14 cellular contexts compared by ENCODE assay signal in the genomic region with DNA sequence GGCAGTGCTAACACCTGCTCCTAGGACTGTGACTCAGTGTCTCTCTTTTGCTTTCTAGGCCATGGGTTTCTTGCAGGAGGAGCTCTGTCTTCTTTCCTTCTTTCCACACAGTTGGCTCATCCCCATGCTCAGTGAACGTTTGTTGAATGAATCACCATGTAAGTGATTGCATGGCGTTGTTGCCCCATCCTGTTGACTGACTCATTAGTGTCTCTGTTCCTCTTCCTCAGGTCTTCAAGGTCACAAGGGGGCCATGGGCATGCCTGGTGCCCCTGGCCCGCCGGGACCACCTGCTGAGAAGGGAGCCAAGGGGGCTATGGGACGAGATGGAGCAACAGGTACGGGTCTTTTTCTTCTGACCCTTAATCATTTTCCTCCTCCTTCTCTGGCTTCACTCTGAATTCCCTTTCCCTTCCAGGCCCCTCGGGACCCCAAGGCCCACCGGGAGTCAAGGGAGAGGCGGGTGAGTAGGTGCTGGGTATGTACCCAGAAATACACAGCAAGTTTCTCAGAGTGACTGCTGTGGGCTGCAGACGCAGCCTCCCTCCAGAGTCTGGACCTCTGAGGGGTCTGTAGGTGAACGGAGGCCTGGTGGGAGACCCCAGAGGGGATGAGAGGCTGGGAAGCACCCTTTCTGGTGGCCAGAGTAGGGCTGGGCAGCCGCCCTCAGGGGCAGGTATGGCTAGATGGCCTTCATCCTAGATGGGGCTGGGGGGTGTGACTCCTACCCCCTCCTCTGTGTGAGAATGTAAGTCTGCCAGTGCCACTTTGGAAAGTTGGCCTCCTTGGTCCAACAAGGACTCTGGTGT. TPM values are rescaled to one million over a fixed set of nuclear protein-coding genes. Genes with fewer than 3 reads are reported as not detected.
DNase-seq lines count a peak whose midpoint lies in the region; ATAC-seq and TF ChIP-seq lines count a peak whose summit lies in the region.
"Had no signal": no experiment of that assay in that cellular context is flagged by ENCODE, and none has a peak within 500 bp of the region (broad histone marks: within the 10 kb centered on the region; RNA-seq: fewer than 3 reads in every experiment).

No MANE protein-coding gene starts in this region.

- H3K36me3 Mint-ChIP-seq in activated CD8-positive, alpha-beta T cell treated with anti-CD3 and anti-CD28 coated beads, Interleukin-2, amount 10 ng/mL, durations not matched to agents 7 days and 5 days (ENCODE audit: low read depth): no peaks in the 10 kb centered on the region

- H3K36me3 ChIP-seq in esophagus muscularis mucosa: no peaks in the 10 kb centered on the region
- no peaks in the 10 kb centered on the region for H3K36me3 ChIP-seq in neuronal stem cell (replicated peaks in 1 of 2; ENCODE audit: control insufficient read depth in 2 of 2, insufficient read depth in 2 of 2, low read length in 2 of 2)
- H3K36me3 ChIP-seq: tibial artery had no signal

- H3K9me3 ChIP-seq in esophagus muscularis mucosa (peaks cover 0 to 10% (median 0%) of the 10 kb centered on the region in 4 donors), neuronal stem cell (replicated peaks in 1 of 2; ENCODE audit: control insufficient read depth in 2 of 2, insufficient read depth in 1 of 2, low read depth in 1 of 2, low read length in 2 of 2) (no peaks in the 10 kb centered on the region)

- H3K18ac ChIP-seq in neuronal stem cell (ENCODE audit: low read length): peak overlapping the region; percentile 35

- no peaks in the 10 kb centered on the region for H3K27me3 Mint-ChIP-seq in activated CD8-positive, alpha-beta T cell treated with anti-CD3 and anti-CD28 coated beads, Interleukin-2, amount 10 ng/mL, durations not matched to agents 7 days and 5 days (ENCODE audit: low read depth)

- H2AK5ac ChIP-seq in neuronal stem cell (ENCODE audit: low read depth, low read length): no peak overlapping the region

- TF ChIP-seq POLR2A in esophagus muscularis mucosa (IDR thresholded peaks at IDR 0.05; ENCODE audit: low read depth): no peak

- no peak overlapping the region for H2BK15ac ChIP-seq in neuronal stem cell (ENCODE audit: low read length)

- no peak overlapping the region for H3K4ac ChIP-seq in neuronal stem cell (ENCODE audit: low read length)

- no peak overlapping the region for H3K27ac Mint-ChIP-seq in activated CD8-positive, alpha-beta T cell treated with anti-CD3 and anti-CD28 coated beads, Interleukin-2, amount 10 ng/mL, durations not matched to agents 7 days and 5 days

- H4K91ac ChIP-seq in neuronal stem cell (ENCODE audit: low read depth, low read length, poor library complexity): no peak overlapping the region

- H3K27ac ChIP-seq in esophagus muscularis mucosa (replicated peaks in 1 of 4) (no peak overlapping the region), neuronal stem cell (replicated peaks; ENCODE audit: low read length) (no peak overlapping the region)
- H3K27ac ChIP-seq: tibial artery had no signal

- CTCF ChIA-PET in activated CD8-positive, alpha-beta T cell treated with anti-CD3 and anti-CD28 coated beads, Interleukin-2, amount 10 ng/mL, durations not matched to agents 7 days and 5 days (lab: Charles Lee): no interaction called here

- no peak overlapping the region for H2AFZ ChIP-seq in neuronal stem cell (ENCODE audit: low read length)

- H2BK12ac ChIP-seq in neuronal stem cell (ENCODE audit: low read length): peak overlapping the region; percentile 25

- H3K4me3 ChIP-seq in esophagus muscularis mucosa (no peak overlapping the region), neuronal stem cell (ENCODE audit: low read length in 2 of 2) (no peak overlapping the region)
- H3K4me3 ChIP-seq: tibial artery had no signal

- no peak overlapping the region for H3K23ac ChIP-seq in neuronal stem cell (ENCODE audit: low read depth, low read length, poor library complexity)

- H3K9me3 Mint-ChIP-seq in activated CD8-positive, alpha-beta T cell treated with anti-CD3 and anti-CD28 coated beads, Interleukin-2, amount 10 ng/mL, durations not matched to agents 7 days and 5 days (ENCODE audit: insufficient read depth): no peaks in the 10 kb centered on the region

- H3K14ac ChIP-seq in neuronal stem cell (ENCODE audit: low read length): no peak overlapping the region

- no peak for TF ChIP-seq CTCF in esophagus muscularis mucosa (IDR thresholded peaks at IDR 0.05)

- H2BK5ac ChIP-seq in neuronal stem cell (ENCODE audit: low read length): no peak overlapping the region

- no peak overlapping the region for H3K9ac ChIP-seq in neuronal stem cell (ENCODE audit: low read depth, low read length, poor library complexity)

- H3K79me1 ChIP-seq in neuronal stem cell (ENCODE audit: low read depth, low read length): no peaks in the 10 kb centered on the region

- no peak overlapping the region for H4K8ac ChIP-seq in neuronal stem cell (ENCODE audit: low read depth, low read length)

- POLR2A ChIA-PET in activated CD8-positive, alpha-beta T cell treated with anti-CD3 and anti-CD28 coated beads, Interleukin-2, amount 10 ng/mL, durations not matched to agents 7 days and 5 days (lab: Charles Lee): no interaction called here

- peaks cover 0 to 35% (median 0%) of the 10 kb centered on the region in 4 donors for H3K27me3 ChIP-seq in esophagus muscularis mucosa
- no peaks in the 10 kb centered on the region for H3K27me3 ChIP-seq in neuronal stem cell (ENCODE audit: control insufficient read depth in 3 of 3, insufficient read depth in 3 of 3, low read depth in 1 of 3, low read length in 3 of 3)

- intact Hi-C loops in esophagus muscularis mucosa (cut with DNase I) (no loop called here), sciatic nerve (cut with DNase I) (no loop called here)

- no peak overlapping the region for H3K4me2 ChIP-seq in neuronal stem cell (ENCODE audit: insufficient read depth, low read length, poor library complexity, severe bottlenecking)

- DNase-seq in EL (peak; percentile 57), NOMO-1 (lab: John Stamatoyannopoulos, UW; ENCODE audit: unreplicated experiment in 2 of 2) (peak; percentile 14 to 52), esophagus muscularis mucosa (ENCODE audit: extremely low spot score) (peak; percentile 78), neuronal stem cell (ENCODE audit: low spot score) (no peak), sciatic nerve (ENCODE audit: low spot score) (no peak)
- DNase-seq in activated CD8-positive, alpha-beta T cell treated with anti-CD3 and anti-CD28 coated beads, Interleukin-2, amount 10 ng/mL, durations not matched to agents 7 days and 5 days: no peak
- DNase-seq: activated CD4-positive, CD25-positive, alpha-beta regulatory T cell; activated gamma-delta T cell; DND-41; NCI-H1436 treated with DMSO at 0.1 percent for 48 hours; occipital lobe had no signal

- H3K4me1 Mint-ChIP-seq in activated CD8-positive, alpha-beta T cell treated with anti-CD3 and anti-CD28 coated beads, Interleukin-2, amount 10 ng/mL, durations not matched to agents 7 days and 5 days (ENCODE audit: low read depth): no peaks in the 10 kb centered on the region

- no peak overlapping the region for H2BK120ac ChIP-seq in neuronal stem cell (ENCODE audit: low read depth, low read length)

- H3K4me1 ChIP-seq in esophagus muscularis mucosa: no peaks in the 10 kb centered on the region
- H3K4me1 ChIP-seq in neuronal stem cell (ENCODE audit: control insufficient read depth in 2 of 2, insufficient read depth in 1 of 2, low read depth in 1 of 2, low read length in 2 of 2): peaks cover 0 to 10% of the 10 kb centered on the region in 2 donors
- H3K4me1 ChIP-seq: tibial artery had no signal

- no peak for TF ChIP-seq EP300 in esophagus muscularis mucosa (IDR thresholded peaks at IDR 0.05)

- WGBS in esophagus muscularis mucosa: 75% methylated on average over 12 of the region's 12 CpGs
- no CpG with 5 or more reads among the region's 12 CpGs for WGBS in neuronal stem cell (ENCODE audit: extremely low coverage in 2 of 2, insufficient read length in 2 of 2, insufficient replicate concordance in 1 of 2), 2 donors

- no peak overlapping the region for H3K4me3 Mint-ChIP-seq in activated CD8-positive, alpha-beta T cell treated with anti-CD3 and anti-CD28 coated beads, Interleukin-2, amount 10 ng/mL, durations not matched to agents 7 days and 5 days

- ATAC-seq in HG02678 (IDR thresholded peaks at IDR 0.05; ENCODE audit: unreplicated experiment) (no peak), HG02973 (IDR thresholded peaks at IDR 0.05; ENCODE audit: unreplicated experiment) (no peak), sciatic nerve (no peak)
- ATAC-seq in activated CD8-positive, alpha-beta T cell treated with anti-CD3 and anti-CD28 coated beads, Interleukin-2, amount 10 ng/mL, durations not matched to agents 7 days and 5 days: no peak

RNA-seq across cellular contexts. Expression of gene MARCO, which starts 32.3 kb away (rescaled TPM):
- total RNA-seq in esophagus muscularis mucosa: 10 to 100 TPM in 2 of 4 donors, 1 to 10 TPM in 2; 7.3 to 19.8 (median 12.9) TPM
- polyA plus RNA-seq in neuronal stem cell (2013, experiment 1 of 2): not detected
- polyA plus RNA-seq in neuronal stem cell (2013, experiment 2 of 2): not detected
- total RNA-seq in activated CD8-positive, alpha-beta T cell treated with anti-CD3 and anti-CD28 coated beads, Interleukin-2, amount 10 ng/mL, durations not matched to agents 7 days and 5 days: not detected
- total RNA-seq in sciatic nerve: 22.0 TPM

Comparison
In these comparisons a context has a peak if more than half of its experiments do, and no peak if none do; other contexts are left out.
1. DNase-seq: peak in EL (single experiment), NOMO-1 (2 of 2) and esophagus muscularis mucosa (single experiment); none in neuronal stem cell (single experiment), activated CD8-positive, alpha-beta T cell treated with anti-CD3 and anti-CD28 coated beads, Interleukin-2, amount 10 ng/mL, durations not matched to agents 7 days and 5 days (single experiment) and sciatic nerve (single experiment).
2. RNA of gene MARCO, which starts 32.3 kb away (total RNA-seq): 22.0 TPM in sciatic nerve (single experiment) and 7.3 to 19.8 TPM in esophagus muscularis mucosa; not detected in activated CD8-positive, alpha-beta T cell treated with anti-CD3 and anti-CD28 coated beads, Interleukin-2, amount 10 ng/mL, durations not matched to agents 7 days and 5 days; every median in the first group is over 4 times any median in the second.